ENCODE assay signal across 8 cellular contexts in genomic region chr1:97849350-97850339, GRCh38.
DNase-seq lines count a peak whose midpoint lies in the region; ATAC-seq and TF ChIP-seq lines count a peak whose summit lies in the region.

No MANE protein-coding gene starts in this region.

- H3K27me3 ChIP-seq in CD4-positive, alpha-beta T cell (ENCODE audit: control insufficient read depth, insufficient read depth, low read length), result no peaks in the 10 kb centered on the region

- H3K27me3 Mint-ChIP-seq in activated CD8-positive, alpha-beta T cell treated with anti-CD3 and anti-CD28 coated beads for 36 hours, result no peaks in the 10 kb centered on the region
- H3K27me3 Mint-ChIP-seq in activated CD8-positive, alpha-beta T cell treated with anti-CD3 and anti-CD28 coated beads, Interleukin-2, amount 10 ng/mL, durations not matched to agents 7 days and 5 days (ENCODE audit: low read depth), result no peaks in the 10 kb centered on the region
- H3K27me3 Mint-ChIP-seq in activated CD4-positive, alpha-beta memory T cell treated with anti-CD3 and anti-CD28 coated beads, Interleukin-2, amount 10 ng/mL, durations not matched to agents 7 days and 5 days, result no peaks in the 10 kb centered on the region
- H3K27me3 Mint-ChIP-seq in CD4-positive, alpha-beta T cell, result no peaks in the 10 kb centered on the region

- no peak for TF ChIP-seq CTCF in activated CD8-positive, alpha-beta T cell treated with anti-CD3 and anti-CD28 coated beads for 36 hours (IDR thresholded peaks at IDR 0.05)
- no peak for TF ChIP-seq CTCF in CD4-positive, alpha-beta T cell (IDR thresholded peaks at IDR 0.05)

- peak overlapping the region; percentile 44 for H3K27ac Mint-ChIP-seq in activated CD8-positive, alpha-beta T cell treated with anti-CD3 and anti-CD28 coated beads for 36 hours
- no peak overlapping the region for H3K27ac Mint-ChIP-seq in activated CD8-positive, alpha-beta T cell treated with anti-CD3 and anti-CD28 coated beads, Interleukin-2, amount 10 ng/mL, durations not matched to agents 7 days and 5 days
- no peak overlapping the region for H3K27ac Mint-ChIP-seq in activated CD4-positive, alpha-beta memory T cell treated with anti-CD3 and anti-CD28 coated beads, Interleukin-2, amount 10 ng/mL, durations not matched to agents 7 days and 5 days
- H3K27ac Mint-ChIP-seq in CD4-positive, alpha-beta T cell, result no peak overlapping the region

- POLR2A ChIA-PET in activated CD8-positive, alpha-beta T cell treated with anti-CD3 and anti-CD28 coated beads for 36 hours (lab: Charles Lee), result no interaction called here
- POLR2A ChIA-PET in activated CD8-positive, alpha-beta T cell treated with anti-CD3 and anti-CD28 coated beads, Interleukin-2, amount 10 ng/mL, durations not matched to agents 7 days and 5 days (lab: Charles Lee), result no interaction called here
- POLR2A ChIA-PET in activated CD4-positive, alpha-beta memory T cell treated with anti-CD3 and anti-CD28 coated beads, Interleukin-2, amount 10 ng/mL, durations not matched to agents 7 days and 5 days (lab: Charles Lee), result interaction anchor here (1.0 kb wide), 1 partner anchor 69 kb away, joined by 3 read pairs; no protein-coding TSS in a partner anchor
- POLR2A ChIA-PET in CD4-positive, alpha-beta T cell (lab: Charles Lee), result no interaction called here

- peak; percentile 68 for ATAC-seq in activated CD8-positive, alpha-beta T cell treated with anti-CD3 and anti-CD28 coated beads for 36 hours
- no peak for ATAC-seq in activated CD8-positive, alpha-beta T cell treated with anti-CD3 and anti-CD28 coated beads, Interleukin-2, amount 10 ng/mL, durations not matched to agents 7 days and 5 days
- ATAC-seq in HG03558 (IDR thresholded peaks at IDR 0.05; ENCODE audit: extremely low read depth, unreplicated experiment), result peak; percentile 41
- no peak for ATAC-seq in CD4-positive, alpha-beta T cell (ENCODE audit: poor library complexity)

- H3K4me3 Mint-ChIP-seq in activated CD8-positive, alpha-beta T cell treated with anti-CD3 and anti-CD28 coated beads for 36 hours, result peak overlapping the region; percentile 51
- no peak overlapping the region for H3K4me3 Mint-ChIP-seq in activated CD8-positive, alpha-beta T cell treated with anti-CD3 and anti-CD28 coated beads, Interleukin-2, amount 10 ng/mL, durations not matched to agents 7 days and 5 days
- no peak overlapping the region for H3K4me3 Mint-ChIP-seq in activated CD4-positive, alpha-beta memory T cell treated with anti-CD3 and anti-CD28 coated beads, Interleukin-2, amount 10 ng/mL, durations not matched to agents 7 days and 5 days
- H3K4me3 Mint-ChIP-seq in CD4-positive, alpha-beta T cell, result no peak overlapping the region

- H3K9me3 ChIP-seq in CD4-positive, alpha-beta T cell (ENCODE audit: control insufficient read depth, low read length), result no peaks in the 10 kb centered on the region

- H3K36me3 Mint-ChIP-seq in activated CD8-positive, alpha-beta T cell treated with anti-CD3 and anti-CD28 coated beads for 36 hours (ENCODE audit: low read depth), result peaks cover 5% of the 10 kb centered on the region
- H3K36me3 Mint-ChIP-seq in activated CD8-positive, alpha-beta T cell treated with anti-CD3 and anti-CD28 coated beads, Interleukin-2, amount 10 ng/mL, durations not matched to agents 7 days and 5 days (ENCODE audit: low read depth), result peaks cover 19% of the 10 kb centered on the region
- H3K36me3 Mint-ChIP-seq in activated CD4-positive, alpha-beta memory T cell treated with anti-CD3 and anti-CD28 coated beads, Interleukin-2, amount 10 ng/mL, durations not matched to agents 7 days and 5 days (ENCODE audit: low read depth), result peaks cover 6% of the 10 kb centered on the region
- H3K36me3 Mint-ChIP-seq in CD4-positive, alpha-beta T cell (ENCODE audit: low read depth), result peaks cover 17% of the 10 kb centered on the region

- H3K27ac ChIP-seq in CD4-positive, alpha-beta T cell (ENCODE audit: low read depth, low read length), result no peak overlapping the region

- intact Hi-C loops in activated CD8-positive, alpha-beta T cell treated with anti-CD3 and anti-CD28 coated beads for 36 hours (cut with micrococcal nuclease), result no loop called here
- intact Hi-C loops in CD4-positive, alpha-beta T cell (cut with DNase I, micrococcal nuclease), result no loop called here

- no peaks in the 10 kb centered on the region for H3K9me3 Mint-ChIP-seq in activated CD8-positive, alpha-beta T cell treated with anti-CD3 and anti-CD28 coated beads for 36 hours
- no peaks in the 10 kb centered on the region for H3K9me3 Mint-ChIP-seq in activated CD8-positive, alpha-beta T cell treated with anti-CD3 and anti-CD28 coated beads, Interleukin-2, amount 10 ng/mL, durations not matched to agents 7 days and 5 days (ENCODE audit: insufficient read depth)
- H3K9me3 Mint-ChIP-seq in activated CD4-positive, alpha-beta memory T cell treated with anti-CD3 and anti-CD28 coated beads, Interleukin-2, amount 10 ng/mL, durations not matched to agents 7 days and 5 days, result no peaks in the 10 kb centered on the region
- H3K9me3 Mint-ChIP-seq in CD4-positive, alpha-beta T cell, result no peaks in the 10 kb centered on the region

- peaks cover 16% of the 10 kb centered on the region for H3K4me1 Mint-ChIP-seq in activated CD8-positive, alpha-beta T cell treated with anti-CD3 and anti-CD28 coated beads for 36 hours (ENCODE audit: low read depth)
- peaks cover 15% of the 10 kb centered on the region for H3K4me1 Mint-ChIP-seq in activated CD8-positive, alpha-beta T cell treated with anti-CD3 and anti-CD28 coated beads, Interleukin-2, amount 10 ng/mL, durations not matched to agents 7 days and 5 days (ENCODE audit: low read depth)
- H3K4me1 Mint-ChIP-seq in activated CD4-positive, alpha-beta memory T cell treated with anti-CD3 and anti-CD28 coated beads, Interleukin-2, amount 10 ng/mL, durations not matched to agents 7 days and 5 days, result peaks cover 10% of the 10 kb centered on the region
- peaks cover 39% of the 10 kb centered on the region for H3K4me1 Mint-ChIP-seq in CD4-positive, alpha-beta T cell (ENCODE audit: low read depth)

- no peak for DNase-seq in activated CD8-positive, alpha-beta T cell treated with anti-CD3 and anti-CD28 coated beads for 36 hours
- no peak for DNase-seq in activated CD8-positive, alpha-beta T cell treated with anti-CD3 and anti-CD28 coated beads, Interleukin-2, amount 10 ng/mL, durations not matched to agents 7 days and 5 days
- DNase-seq in SW 1271 (lab: John Stamatoyannopoulos, UW) (peak; percentile 10 to 78), iris pigment epithelial cell (ENCODE audit: low read depth) (peak; percentile 93)
- no peak for DNase-seq in stimulated activated CD4-positive, alpha-beta T cell treated with anti-CD3 and anti-CD28 coated beads, Interleukin-4, amount 100 ng/mL, for 24 hours
- DNase-seq in activated CD4-positive, alpha-beta memory T cell treated with anti-CD3 and anti-CD28 coated beads, Interleukin-2, amount 10 ng/mL, durations not matched to agents 7 days and 5 days, result no peak
- DNase-seq in CD4-positive, alpha-beta T cell, result no peak

- CTCF ChIA-PET in activated CD8-positive, alpha-beta T cell treated with anti-CD3 and anti-CD28 coated beads for 36 hours (lab: Charles Lee), result interaction anchor here (1.0 kb wide), 1 partner anchor 70 kb away, joined by 3 read pairs; no protein-coding TSS in a partner anchor
- CTCF ChIA-PET in activated CD8-positive, alpha-beta T cell treated with anti-CD3 and anti-CD28 coated beads, Interleukin-2, amount 10 ng/mL, durations not matched to agents 7 days and 5 days (lab: Charles Lee), result interaction anchor here (0.7 to 1.7 kb wide), 2 partner anchors 68 to 202 kb away, joined by 3 to 4 read pairs; no protein-coding TSS in a partner anchor
- CTCF ChIA-PET in activated CD4-positive, alpha-beta memory T cell treated with anti-CD3 and anti-CD28 coated beads, Interleukin-2, amount 10 ng/mL, durations not matched to agents 7 days and 5 days (lab: Charles Lee), result interaction anchor here (0.6 kb wide), 1 partner anchor 202 kb away, joined by 3 read pairs; no protein-coding TSS in a partner anchor
- CTCF ChIA-PET in CD4-positive, alpha-beta T cell (lab: Charles Lee), result no interaction called here

Comparison
In these comparisons a context has a peak if more than half of its experiments do, and no peak if none do; other contexts are left out.
1. ATAC-seq: peak in activated CD8-positive, alpha-beta T cell treated with anti-CD3 and anti-CD28 coated beads for 36 hours (single experiment) and HG03558 (single experiment); none in activated CD8-positive, alpha-beta T cell treated with anti-CD3 and anti-CD28 coated beads, Interleukin-2, amount 10 ng/mL, durations not matched to agents 7 days and 5 days (single experiment) and CD4-positive, alpha-beta T cell (single experiment).
2. DNase-seq: peak in SW 1271 (2 of 2) and iris pigment epithelial cell (single experiment); none in activated CD8-positive, alpha-beta T cell treated with anti-CD3 and anti-CD28 coated beads for 36 hours (single experiment), activated CD8-positive, alpha-beta T cell treated with anti-CD3 and anti-CD28 coated beads, Interleukin-2, amount 10 ng/mL, durations not matched to agents 7 days and 5 days (single experiment), stimulated activated CD4-positive, alpha-beta T cell treated with anti-CD3 and anti-CD28 coated beads, Interleukin-4, amount 100 ng/mL, for 24 hours (single experiment), activated CD4-positive, alpha-beta memory T cell treated with anti-CD3 and anti-CD28 coated beads, Interleukin-2, amount 10 ng/mL, durations not matched to agents 7 days and 5 days (single experiment) and CD4-positive, alpha-beta T cell (0 of 10).